In genomic region chr5:132239776-132240175, GRCh38 we compare ENCODE assay signal across 20 cellular contexts. TPM values are rescaled to one million over a fixed set of nuclear protein-coding genes. Genes with fewer than 3 reads are reported as not detected.
"Had no signal": no experiment of that assay in that cellular context is flagged by ENCODE, and none has a peak within 500 bp of the region (broad histone marks: within the 10 kb centered on the region; RNA-seq: fewer than 3 reads in every experiment).

No MANE protein-coding gene starts in this region.

- H3K9me3 ChIP-seq: esophagus squamous epithelium, gastrocnemius medialis, right lobe of liver, thoracic aorta had no signal

- H3K36me3 ChIP-seq: esophagus squamous epithelium, gastrocnemius medialis, right lobe of liver, thoracic aorta had no signal

- H3K27ac ChIP-seq: dorsolateral prefrontal cortex, esophagus squamous epithelium, gastrocnemius medialis, right lobe of liver, thoracic aorta had no signal

- H3K27ac Mint-ChIP-seq: activated naive CD8-positive, alpha-beta T cell; activated T-helper 1 cell treated with anti-CD3 and anti-CD28 coated beads, Interleukin-12 subunit alpha, Interleukin-12 subunit beta, Interleukin-2, Interleukin-4 antibody, amounts not matched to agents 30 ng/mL and 10 ng/mL and 1 ng/mL, durations not matched to agents 14 hours and 24 hours and 36 hours; memory B cell; T-helper 2 cell treated with Interferon-gamma antibody and Interleukin-4, amounts not matched to agents 5 μg/mL and 100 μg/mL, for 36 hours had no signal

- H3K4me1 Mint-ChIP-seq: central memory CD8-positive, alpha-beta T cell; memory B cell had no signal

- DNase-seq: activated CD4-positive, alpha-beta T cell treated with anti-CD3 and anti-CD28 coated beads, Interleukin-2, amount 50 U/mL, for 4 hours; activated T-cell treated with anti-CD3 and anti-CD28 coated beads for 4 hours; esophagus squamous epithelium; gastrocnemius medialis; hypothalamus; occipital lobe; stimulated activated CD4-positive, alpha-beta T cell treated with anti-CD3 and anti-CD28 coated beads, Interleukin-4, amount 100 ng/mL, for 1 hour; stimulated activated naive CD4-positive, alpha-beta T cell treated with Interleukin-2 at 50 U/mL for 16 hours had no signal

- ATAC-seq: gastrocnemius medialis, left colon, right lobe of liver, SK-N-SH treated with all-trans-retinoic acid at 6 μM for 48 hours had no signal

- H3K4me3 ChIP-seq: dorsolateral prefrontal cortex, esophagus squamous epithelium, gastrocnemius medialis, right lobe of liver, smooth muscle cell, thoracic aorta had no signal

- H3K4me1 ChIP-seq: esophagus squamous epithelium, gastrocnemius medialis had no signal

- H3K27me3 ChIP-seq: dorsolateral prefrontal cortex, esophagus squamous epithelium, gastrocnemius medialis, right lobe of liver had no signal

- H3K4me3 Mint-ChIP-seq: activated naive CD8-positive, alpha-beta T cell; activated T-helper 1 cell treated with anti-CD3 and anti-CD28 coated beads, Interleukin-12 subunit alpha, Interleukin-12 subunit beta, Interleukin-2, Interleukin-4 antibody, amounts not matched to agents 30 ng/mL and 10 ng/mL and 1 ng/mL, durations not matched to agents 14 hours and 24 hours and 36 hours; central memory CD8-positive, alpha-beta T cell; memory B cell; T-helper 2 cell treated with Interferon-gamma antibody and Interleukin-4, amounts not matched to agents 5 μg/mL and 100 μg/mL, for 36 hours had no signal

RNA-seq across cellular contexts. Expression of gene PDLIM4, which starts 17.7 kb away (rescaled TPM):
- total RNA-seq: mononuclear cell had no signal
